Comparison of ENCODE assay signal across 14 cellular contexts in the genomic region with DNA sequence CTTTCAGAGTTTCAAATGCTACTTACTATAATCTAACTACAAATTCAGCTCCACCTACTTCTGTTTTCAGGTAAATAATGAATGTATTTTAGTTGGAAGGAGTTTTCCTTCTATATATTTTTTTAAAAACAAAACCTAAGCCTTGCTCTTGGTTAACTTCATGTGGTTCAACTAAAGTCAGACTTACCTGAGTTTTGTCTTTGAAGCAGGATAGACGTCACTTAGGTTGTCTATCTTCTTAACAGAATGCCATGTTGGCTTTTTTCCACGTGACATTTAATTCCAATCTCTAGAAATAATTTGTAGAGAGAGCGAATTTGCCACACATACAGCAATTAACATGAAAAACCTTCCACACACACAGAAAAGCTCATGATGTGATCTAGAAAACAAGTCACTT. TPM values are rescaled to one million over a fixed set of nuclear protein-coding genes. Genes with fewer than 3 reads are reported as not detected.
A peak's percentile ranks its signal among the peaks of the same experiment; 100 is the strongest.
DNase-seq lines count a peak whose midpoint lies in the region; ATAC-seq and TF ChIP-seq lines count a peak whose summit lies in the region.
"Had no signal": no experiment of that assay in that cellular context is flagged by ENCODE, and none has a peak within 500 bp of the region (broad histone marks: within the 10 kb centered on the region; RNA-seq: fewer than 3 reads in every experiment).

No MANE protein-coding gene starts in this region.

- H3K4me3 ChIP-seq in mammary epithelial cell (replicated peaks in 1 of 3; ENCODE audit: insufficient read depth in 1 of 3, low read depth in 2 of 3, low read length in 3 of 3), result no peak overlapping the region
- H3K4me3 ChIP-seq in stomach, result no peak overlapping the region
- no peak overlapping the region for H3K4me3 ChIP-seq in gastroesophageal sphincter
- H3K4me3 ChIP-seq: BLaER1 treated with 17β-estradiol and CSF1 and Interleukin-3, amounts not matched to agents 10 nM and 100 nM had no signal

- no peaks in the 10 kb centered on the region for H3K4me1 ChIP-seq in mammary epithelial cell (ENCODE audit: insufficient read depth, low read length)
- H3K4me1 ChIP-seq in stomach, result peaks cover 4 to 29% (median 5%) of the 10 kb centered on the region in 4 donors
- no peaks in the 10 kb centered on the region for H3K4me1 ChIP-seq in gastroesophageal sphincter

- peak overlapping the region; percentile 11 for H3K27ac Mint-ChIP-seq in T-helper 2 cell treated with Interferon-gamma antibody and Interleukin-4, amounts not matched to agents 5 μg/mL and 100 μg/mL, for 36 hours
- peak overlapping the region; percentile 1 for H3K27ac Mint-ChIP-seq in MCF 10A (ENCODE audit: low read depth, unreplicated experiment)
- H3K27ac Mint-ChIP-seq in activated naive CD8-positive, alpha-beta T cell treated with anti-CD3 and anti-CD28 coated beads, Interleukin-2, amount 50 U/mL, for 24 hours, result peak overlapping the region; percentile 81

- TF ChIP-seq EP300 in stomach (IDR thresholded peaks at IDR 0.05), result no peak
- TF ChIP-seq EP300 in gastroesophageal sphincter (IDR thresholded peaks at IDR 0.05), result no peak

- H3K36me3 ChIP-seq in mammary epithelial cell (ENCODE audit: insufficient read depth, low read length), result no peaks in the 10 kb centered on the region
- H3K36me3 ChIP-seq in stomach, result no peaks in the 10 kb centered on the region
- no peaks in the 10 kb centered on the region for H3K36me3 ChIP-seq in gastroesophageal sphincter
- H3K36me3 ChIP-seq: BLaER1 treated with 17β-estradiol and CSF1 and Interleukin-3, amounts not matched to agents 10 nM and 100 nM had no signal

- no peak overlapping the region for H3K9ac ChIP-seq in mammary epithelial cell (ENCODE audit: insufficient read depth, low read length)
- H3K9ac ChIP-seq: BLaER1 treated with 17β-estradiol and CSF1 and Interleukin-3, amounts not matched to agents 10 nM and 100 nM had no signal

- BruUV-seq in MCF 10A (replicated peaks; lab: Mats Ljungman, UMichigan), result no TSS peak
- no TSS peak for BruUV-seq in mammary epithelial cell (replicated peaks; lab: Mats Ljungman, UMichigan)

- H3K36me3 Mint-ChIP-seq in T-helper 2 cell treated with Interferon-gamma antibody and Interleukin-4, amounts not matched to agents 5 μg/mL and 100 μg/mL, for 36 hours (ENCODE audit: low read depth), result peaks cover 2% of the 10 kb centered on the region
- no peaks in the 10 kb centered on the region for H3K36me3 Mint-ChIP-seq in MCF 10A (ENCODE audit: insufficient read depth, unreplicated experiment)
- no peaks in the 10 kb centered on the region for H3K36me3 Mint-ChIP-seq in activated naive CD8-positive, alpha-beta T cell treated with anti-CD3 and anti-CD28 coated beads, Interleukin-2, amount 50 U/mL, for 24 hours (ENCODE audit: low read depth)

- H3K4me1 Mint-ChIP-seq in T-helper 2 cell treated with Interferon-gamma antibody and Interleukin-4, amounts not matched to agents 5 μg/mL and 100 μg/mL, for 36 hours (ENCODE audit: low read depth), result peaks cover 59% of the 10 kb centered on the region
- peaks cover 31% of the 10 kb centered on the region for H3K4me1 Mint-ChIP-seq in MCF 10A (ENCODE audit: insufficient read depth, unreplicated experiment)
- H3K4me1 Mint-ChIP-seq in activated naive CD8-positive, alpha-beta T cell treated with anti-CD3 and anti-CD28 coated beads, Interleukin-2, amount 50 U/mL, for 24 hours, result peaks cover 91% of the 10 kb centered on the region

- no peaks in the 10 kb centered on the region for H4K20me1 ChIP-seq in mammary epithelial cell (ENCODE audit: insufficient read depth, low read length)
- H4K20me1 ChIP-seq: BLaER1 treated with 17β-estradiol and CSF1 and Interleukin-3, amounts not matched to agents 10 nM and 100 nM had no signal

- DNase-seq in T-helper 2 cell treated with Interferon-gamma antibody and Interleukin-4, amounts not matched to agents 5 μg/mL and 100 μg/mL, for 36 hours (ENCODE audit: low spot score), result no peak
- DNase-seq in T-helper 2 cell (no peak), MCF 10A (ENCODE audit: unreplicated experiment) (no peak), mammary epithelial cell (no peak), stomach (no peak), SIG-M5 treated with dmso at 0.1 percent for 504 hours (lab: John Stamatoyannopoulos, UW; ENCODE audit: unreplicated experiment) (no peak)
- DNase-seq in activated naive CD8-positive, alpha-beta T cell treated with anti-CD3 and anti-CD28 coated beads, Interleukin-2, amount 50 U/mL, for 24 hours, result no peak
- DNase-seq: EL, NCI-H146, NCI-H2227 treated with DMSO at 0.1 percent for 48 hours, NCI-H526 treated with DMSO at 0.1 percent for 48 hours had no signal

- H3K9me3 ChIP-seq in mammary epithelial cell (replicated peaks; ENCODE audit: insufficient read depth, low read length) (no peaks in the 10 kb centered on the region), stomach (no peaks in the 10 kb centered on the region), gastroesophageal sphincter (no peaks in the 10 kb centered on the region)
- H3K9me3 ChIP-seq: BLaER1 treated with 17β-estradiol and CSF1 and Interleukin-3, amounts not matched to agents 10 nM and 100 nM had no signal

- intact Hi-C loops in MCF 10A (cut with micrococcal nuclease), result no loop called here
- intact Hi-C loops in mammary epithelial cell (cut with micrococcal nuclease), result no loop called here
- intact Hi-C loops in stomach (cut with DNase I; ENCODE audit: low total_unique reads), result no loop called here

- in situ Hi-C loops in mammary epithelial cell (cut with MboI; ENCODE audit: low sequenced_read_pairs in 2 of 2), result loop anchor here in 1 of 2 donors (25.0 kb wide), 1 partner anchor 525 kb away; no protein-coding TSS in a partner anchor

- H3K27me3 ChIP-seq in mammary epithelial cell (ENCODE audit: insufficient read depth, low read length), result no peaks in the 10 kb centered on the region
- no peaks in the 10 kb centered on the region for H3K27me3 ChIP-seq in stomach
- H3K27me3 ChIP-seq in gastroesophageal sphincter, result peaks cover 7% of the 10 kb centered on the region
- H3K27me3 ChIP-seq: BLaER1 treated with 17β-estradiol and CSF1 and Interleukin-3, amounts not matched to agents 10 nM and 100 nM had no signal

- no peak overlapping the region for H2AFZ ChIP-seq in mammary epithelial cell (ENCODE audit: low read depth, low read length)

- POLR2A ChIA-PET in MCF 10A (lab: Yijun Ruan, JAX), result interaction anchor here (1.0 kb wide), 1 partner anchor 12 kb away, joined by 3 read pairs; no protein-coding TSS in a partner anchor

- CTCF ChIA-PET in MCF 10A (lab: Yijun Ruan, JAX) (interaction anchor here (0.5 to 2.2 kb wide), 5 partner anchors 9 to 185 kb away, joined by 3 to 8 read pairs (median 4); no protein-coding TSS in a partner anchor), mammary epithelial cell (lab: Charles Lee; ENCODE audit: low non-redundant PET) (no interaction called here)

- H3K4me3 Mint-ChIP-seq in T-helper 2 cell treated with Interferon-gamma antibody and Interleukin-4, amounts not matched to agents 5 μg/mL and 100 μg/mL, for 36 hours, result no peak overlapping the region
- H3K4me3 Mint-ChIP-seq in MCF 10A (ENCODE audit: unreplicated experiment), result no peak overlapping the region
- peak overlapping the region; percentile 4 for H3K4me3 Mint-ChIP-seq in activated naive CD8-positive, alpha-beta T cell treated with anti-CD3 and anti-CD28 coated beads, Interleukin-2, amount 50 U/mL, for 24 hours

- H3K27ac ChIP-seq in mammary epithelial cell (ENCODE audit: insufficient read depth, low read depth, low read length), result no peak overlapping the region
- peak overlapping the region in 3 of 5 donors; percentile 57 to 64 (median 62) for H3K27ac ChIP-seq in stomach
- H3K27ac ChIP-seq in gastroesophageal sphincter, result no peak overlapping the region
- H3K27ac ChIP-seq: BLaER1 treated with 17β-estradiol and CSF1 and Interleukin-3, amounts not matched to agents 10 nM and 100 nM had no signal

- no peak overlapping the region for H3K4me2 ChIP-seq in mammary epithelial cell (ENCODE audit: insufficient read depth, low read depth, low read length)
- H3K4me2 ChIP-seq: BLaER1 treated with 17β-estradiol and CSF1 and Interleukin-3, amounts not matched to agents 10 nM and 100 nM had no signal

- TF ChIP-seq POLR2A in stomach (IDR thresholded peaks at IDR 0.05), result no peak
- TF ChIP-seq POLR2A in gastroesophageal sphincter (IDR thresholded peaks at IDR 0.05), result no peak

- H3K9me3 Mint-ChIP-seq in T-helper 2 cell treated with Interferon-gamma antibody and Interleukin-4, amounts not matched to agents 5 μg/mL and 100 μg/mL, for 36 hours, result no peaks in the 10 kb centered on the region
- H3K9me3 Mint-ChIP-seq in MCF 10A (ENCODE audit: unreplicated experiment), result no peaks in the 10 kb centered on the region
- H3K9me3 Mint-ChIP-seq in activated naive CD8-positive, alpha-beta T cell treated with anti-CD3 and anti-CD28 coated beads, Interleukin-2, amount 50 U/mL, for 24 hours, result no peaks in the 10 kb centered on the region

- no peaks in the 10 kb centered on the region for H3K79me2 ChIP-seq in mammary epithelial cell (ENCODE audit: insufficient read depth, low read length)

- TF ChIP-seq CTCF in MCF 10A (IDR thresholded peaks at IDR 0.05; ENCODE audit: unreplicated experiment) (no peak), mammary epithelial cell (conservative IDR thresholded peaks at IDR 0.05 in 1 of 2, IDR thresholded peaks at IDR 0.05 in 1 of 2; ENCODE audit: extremely low read depth in 1 of 2, insufficient read depth in 1 of 2, low read depth in 1 of 2, low read length in 2 of 2) (no peak), stomach (IDR thresholded peaks at IDR 0.05) (no peak), gastroesophageal sphincter (IDR thresholded peaks at IDR 0.05) (no peak)

- no peaks in the 10 kb centered on the region for H3K27me3 Mint-ChIP-seq in T-helper 2 cell treated with Interferon-gamma antibody and Interleukin-4, amounts not matched to agents 5 μg/mL and 100 μg/mL, for 36 hours (ENCODE audit: low read depth)
- H3K27me3 Mint-ChIP-seq in MCF 10A (ENCODE audit: insufficient read depth, unreplicated experiment), result no peaks in the 10 kb centered on the region
- no peaks in the 10 kb centered on the region for H3K27me3 Mint-ChIP-seq in activated naive CD8-positive, alpha-beta T cell treated with anti-CD3 and anti-CD28 coated beads, Interleukin-2, amount 50 U/mL, for 24 hours

- WGBS in mammary epithelial cell (ENCODE audit: low coverage, missing lambda C conversion rate), result 53% methylated on average over 3 of the region's 3 CpGs
- WGBS in stomach, 5 donors, result 35 to 50% (median 40%) methylated on average over 3 of the region's 3 CpGs
- WGBS in gastroesophageal sphincter (ENCODE audit: low coverage in 1 of 2), 2 donors, result 77 to 83% methylated on average over 3 of the region's 3 CpGs

- no peak for ATAC-seq in activated naive CD8-positive, alpha-beta T cell treated with anti-CD3 and anti-CD28 coated beads, Interleukin-2, amount 50 U/mL, for 24 hours
- ATAC-seq in gastroesophageal sphincter, result no peak

- dilution Hi-C loops in mammary epithelial cell (cut with HindIII; ENCODE audit: low sequenced_read_pairs), result no loop called here

RNA-seq across cellular contexts. Expression of a gene that starts 43.9 kb away (rescaled TPM):
- total RNA-seq in MCF 10A (2022) (0.19 TPM in 1 of 2 replicates, not detected in the other), mammary epithelial cell (not detected), stomach (10 to 100 TPM in 3 of 5 donors, 1 to 10 TPM in 1, not detected in 1; 8.2 to 30.7 (median 21.1) TPM), gastroesophageal sphincter (10 to 100 TPM in 1 of 4 donors, 1 to 10 TPM in 3; 1.6 to 10.6 (median 3.2) TPM)
- polyA plus RNA-seq in mammary epithelial cell (not detected), stomach (10 to 100 TPM in 1 of 3 donors, 1 to 10 TPM in 2; 5.3 to 17.9 (median 9.3) TPM)
- not detected for polyA minus RNA-seq in mammary epithelial cell
- total RNA-seq: A172 had no signal

Comparison
In these comparisons a context has a peak if more than half of its experiments do, and no peak if none do; other contexts are left out.
1. H3K27ac Mint-ChIP-seq: peak in every context shown above with its lines; median percentile 81 in activated naive CD8-positive, alpha-beta T cell treated with anti-CD3 and anti-CD28 coated beads, Interleukin-2, amount 50 U/mL, for 24 hours; 11 in T-helper 2 cell treated with Interferon-gamma antibody and Interleukin-4, amounts not matched to agents 5 μg/mL and 100 μg/mL, for 36 hours; 1 in MCF 10A.
2. H3K27ac ChIP-seq: peak in stomach (3 of 5); none in mammary epithelial cell (single experiment) and gastroesophageal sphincter (0 of 4).